In genomic region chr2:230874876-230875275, GRCh38 we compare ENCODE assay signal across 32 cellular contexts. TPM values are rescaled to one million over a fixed set of nuclear protein-coding genes. Genes with fewer than 3 reads are reported as not detected.
DNase-seq lines count a peak whose midpoint lies in the region; ATAC-seq and TF ChIP-seq lines count a peak whose summit lies in the region.
"Had no signal": no experiment of that assay in that cellular context is flagged by ENCODE, and none has a peak within 500 bp of the region (broad histone marks: within the 10 kb centered on the region; RNA-seq: fewer than 3 reads in every experiment).

No MANE protein-coding gene starts in this region.

- H3K27me3 Mint-ChIP-seq in activated CD4-positive, alpha-beta T cell treated with anti-CD3 and anti-CD28 coated beads, Interleukin-2, amount 10 ng/mL, durations not matched to agents 7 days and 5 days, result no peaks in the 10 kb centered on the region
- no peaks in the 10 kb centered on the region for H3K27me3 Mint-ChIP-seq in endodermal cell (ENCODE audit: insufficient read depth)
- no peaks in the 10 kb centered on the region for H3K27me3 Mint-ChIP-seq in stimulated activated naive B cell treated with anti-CD40 and anti-IgM and Interleukin-4, amounts not matched to agents 10 μg/mL and 1 μg/mL and 100 μg/mL, for 72 hours
- H3K27me3 Mint-ChIP-seq: naive thymus-derived CD8-positive, alpha-beta T cell had no signal

- peaks cover 39% of the 10 kb centered on the region for H3K4me1 ChIP-seq in MM.1S (ENCODE audit: low read length)
- peaks cover 19% of the 10 kb centered on the region for H3K4me1 ChIP-seq in endodermal cell (ENCODE audit: control insufficient read depth, insufficient read depth, low read length)

- H3K36me3 ChIP-seq in MM.1S (replicated peaks; ENCODE audit: insufficient read depth, low read length) (peaks cover 21% of the 10 kb centered on the region), endodermal cell (ENCODE audit: control insufficient read depth, insufficient read depth, low read length) (peaks cover 65% of the 10 kb centered on the region)

- H3K27ac ChIP-seq in MM.1S (ENCODE audit: low read length) (peak overlapping the region; percentile 96; the same call in 1 of the 2 replicates), endodermal cell (ENCODE audit: low read depth, low read length) (no peak overlapping the region)
- H3K27ac ChIP-seq: brain microvascular endothelial cell, GM23248, parathyroid adenoma, SK-N-MC had no signal

- H3K79me2 ChIP-seq in MM.1S (ENCODE audit: low read length), result peaks cover 67% of the 10 kb centered on the region

- H3K27me3 ChIP-seq in MM.1S (replicated peaks; ENCODE audit: insufficient read depth, low read length), result no peaks in the 10 kb centered on the region
- H3K27me3 ChIP-seq in endodermal cell (ENCODE audit: control insufficient read depth, insufficient read depth, low read length, poor library complexity, severe bottlenecking), result no peaks in the 10 kb centered on the region
- H3K27me3 ChIP-seq: brain microvascular endothelial cell, esophagus muscularis mucosa had no signal

- no peak overlapping the region for H3K27ac Mint-ChIP-seq in activated CD4-positive, alpha-beta T cell treated with anti-CD3 and anti-CD28 coated beads, Interleukin-2, amount 10 ng/mL, durations not matched to agents 7 days and 5 days
- H3K27ac Mint-ChIP-seq in endodermal cell, result no peak overlapping the region
- peak overlapping the region; percentile 90 for H3K27ac Mint-ChIP-seq in stimulated activated naive B cell treated with anti-CD40 and anti-IgM and Interleukin-4, amounts not matched to agents 10 μg/mL and 1 μg/mL and 100 μg/mL, for 72 hours

- POLR2A ChIA-PET in activated CD4-positive, alpha-beta T cell treated with anti-CD3 and anti-CD28 coated beads, Interleukin-2, amount 10 ng/mL, durations not matched to agents 7 days and 5 days (lab: Charles Lee), result no interaction called here

- DNase-seq in activated CD4-positive, alpha-beta T cell treated with anti-CD3 and anti-CD28 coated beads, Interleukin-2, amount 10 ng/mL, durations not matched to agents 7 days and 5 days, result peak; percentile 5
- no peak for DNase-seq in activated CD4-positive, alpha-beta T cell treated with anti-CD3 and anti-CD28 coated beads, Interleukin-2, amount 50 U/mL, for 4 hours
- DNase-seq in MM.1S (no peak), endodermal cell (peak; percentile 17), NCI-H226 (no peak), NCI-H446 treated with DMSO at 0.1 percent for 48 hours (lab: John Stamatoyannopoulos, UW) (no peak)
- DNase-seq in stimulated activated naive B cell treated with anti-CD40 and anti-IgM and Interleukin-4, amounts not matched to agents 10 μg/mL and 1 μg/mL and 100 μg/mL, for 72 hours, result no peak
- DNase-seq: activated CD4-positive, alpha-beta T cell treated with anti-CD3 and anti-CD28 coated beads, Interleukin-2, amount 50 U/mL, for 48 hours; activated naive CD4-positive, alpha-beta T cell; activated T-cell treated with anti-CD3 and anti-CD28 coated beads for 4 hours; AML-193; brain microvascular endothelial cell; DMS79; effector memory CD4-positive, alpha-beta T cell; foreskin melanocyte; GF-D8; GM23248; KBM-7; left colon; mesendoderm; NCI-H1417 treated with DMSO at 0.1 percent for 48 hours; NCI-H524 treated with DMSO at 0.1 percent for 48 hours; RPMI8226; stimulated activated CD4-positive, alpha-beta T cell treated with anti-CD3 and anti-CD28 coated beads, Interleukin-4, amount 100 ng/mL, for 24 hours; T-helper 2 cell; trophoblast cell had no signal

- no peaks in the 10 kb centered on the region for H3K9me3 Mint-ChIP-seq in activated CD4-positive, alpha-beta T cell treated with anti-CD3 and anti-CD28 coated beads, Interleukin-2, amount 10 ng/mL, durations not matched to agents 7 days and 5 days
- no peaks in the 10 kb centered on the region for H3K9me3 Mint-ChIP-seq in endodermal cell
- H3K9me3 Mint-ChIP-seq in stimulated activated naive B cell treated with anti-CD40 and anti-IgM and Interleukin-4, amounts not matched to agents 10 μg/mL and 1 μg/mL and 100 μg/mL, for 72 hours, result no peaks in the 10 kb centered on the region
- H3K9me3 Mint-ChIP-seq: naive thymus-derived CD8-positive, alpha-beta T cell had no signal

- peaks cover 39% of the 10 kb centered on the region for H3K4me1 Mint-ChIP-seq in activated CD4-positive, alpha-beta T cell treated with anti-CD3 and anti-CD28 coated beads, Interleukin-2, amount 10 ng/mL, durations not matched to agents 7 days and 5 days
- peaks cover 26% of the 10 kb centered on the region for H3K4me1 Mint-ChIP-seq in endodermal cell
- peaks cover 76 to 95% of the 10 kb centered on the region in 2 donors for H3K4me1 Mint-ChIP-seq in stimulated activated naive B cell treated with anti-CD40 and anti-IgM and Interleukin-4, amounts not matched to agents 10 μg/mL and 1 μg/mL and 100 μg/mL, for 72 hours

- H3K9me2 ChIP-seq in MM.1S (replicated peaks; ENCODE audit: insufficient read depth, low read length), result no peaks in the 10 kb centered on the region

- no peak overlapping the region for H2AFZ ChIP-seq in MM.1S (ENCODE audit: low read length)
- H2AFZ ChIP-seq: GM23248, parathyroid adenoma had no signal

- H4K20me1 ChIP-seq in MM.1S (ENCODE audit: insufficient read depth, low read length), result no peaks in the 10 kb centered on the region

- H3K4me3 ChIP-seq in MM.1S (ENCODE audit: low read length), result no peak overlapping the region
- H3K4me3 ChIP-seq in endodermal cell (ENCODE audit: low read length), result no peak overlapping the region
- H3K4me3 ChIP-seq: esophagus muscularis mucosa, GM23248, SK-N-MC had no signal

- H3K4me3 Mint-ChIP-seq in activated CD4-positive, alpha-beta T cell treated with anti-CD3 and anti-CD28 coated beads, Interleukin-2, amount 10 ng/mL, durations not matched to agents 7 days and 5 days, result no peak overlapping the region
- H3K4me3 Mint-ChIP-seq in endodermal cell, result no peak overlapping the region
- H3K4me3 Mint-ChIP-seq in stimulated activated naive B cell treated with anti-CD40 and anti-IgM and Interleukin-4, amounts not matched to agents 10 μg/mL and 1 μg/mL and 100 μg/mL, for 72 hours, result peak overlapping the region; percentile 7 to 81

- H3F3A ChIP-seq in MM.1S (ENCODE audit: insufficient read depth, low read length), result peaks cover 62% of the 10 kb centered on the region

- TF ChIP-seq CTCF in MM.1S (IDR thresholded peaks at IDR 0.05; ENCODE audit: low read length) (no peak), endodermal cell (conservative IDR thresholded peaks at IDR 0.05) (no peak)

- no peaks in the 10 kb centered on the region for H3K36me3 Mint-ChIP-seq in activated CD4-positive, alpha-beta T cell treated with anti-CD3 and anti-CD28 coated beads, Interleukin-2, amount 10 ng/mL, durations not matched to agents 7 days and 5 days (ENCODE audit: low read depth)
- peaks cover 51% of the 10 kb centered on the region for H3K36me3 Mint-ChIP-seq in endodermal cell (ENCODE audit: low read depth)
- peaks cover 6 to 7% of the 10 kb centered on the region in 2 donors for H3K36me3 Mint-ChIP-seq in stimulated activated naive B cell treated with anti-CD40 and anti-IgM and Interleukin-4, amounts not matched to agents 10 μg/mL and 1 μg/mL and 100 μg/mL, for 72 hours

- WGBS in endodermal cell (ENCODE audit: insufficient coverage in 1 of 2, insufficient read length in 1 of 2), 2 experiments, result 93 to 95% methylated on average over 6 to 10 of the region's 10 CpGs

- no peak overlapping the region for H3K9ac ChIP-seq in MM.1S (ENCODE audit: low read length)
- H3K9ac ChIP-seq in endodermal cell (ENCODE audit: extremely low read depth, low read length, poor library complexity, severe bottlenecking), result no peak overlapping the region
- H3K9ac ChIP-seq: GM23248, parathyroid adenoma had no signal

- CTCF ChIA-PET in activated CD4-positive, alpha-beta T cell treated with anti-CD3 and anti-CD28 coated beads, Interleukin-2, amount 10 ng/mL, durations not matched to agents 7 days and 5 days (lab: Charles Lee), result no interaction called here

- H3K4me2 ChIP-seq in MM.1S (ENCODE audit: low read depth, low read length), result 0 out of 2 replicates have a peak overlapping the region, but pooled peaks have one; percentile 100

- no peak for ATAC-seq in stimulated activated naive B cell treated with anti-CD40 and anti-IgM and Interleukin-4, amounts not matched to agents 10 μg/mL and 1 μg/mL and 100 μg/mL, for 72 hours (replicated peaks)
- ATAC-seq in GM19023 (IDR thresholded peaks at IDR 0.05; ENCODE audit: unreplicated experiment), result no peak
- ATAC-seq: left colon; naive thymus-derived CD8-positive, alpha-beta T cell; right cardiac atrium had no signal

- H3K9me3 ChIP-seq in MM.1S (replicated peaks; ENCODE audit: insufficient read depth, low read length) (no peaks in the 10 kb centered on the region), endodermal cell (ENCODE audit: control insufficient read depth, low read length) (no peaks in the 10 kb centered on the region)
- H3K9me3 ChIP-seq: esophagus muscularis mucosa had no signal

RNA-seq across cellular contexts. Expression of gene ITM2C, which starts 10.1 kb away (rescaled TPM):
- 10 to 100 TPM; 29.4 to 30.4 TPM for total RNA-seq in activated CD4-positive, alpha-beta T cell treated with anti-CD3 and anti-CD28 coated beads, Interleukin-2, amount 10 ng/mL, durations not matched to agents 7 days and 5 days
- total RNA-seq in endodermal cell, result 100 to 1,000 TPM; 208 to 269 TPM
- polyA plus RNA-seq in endodermal cell (2013, experiment 1 of 2), result 239 TPM
- polyA plus RNA-seq in endodermal cell (2013, experiment 2 of 2), result 230 TPM

RNA-seq across cellular contexts. Expression of gene GPR55, which starts 50.2 kb away (rescaled TPM):
- 1 to 10 TPM; 9.2 to 9.4 TPM for total RNA-seq in activated CD4-positive, alpha-beta T cell treated with anti-CD3 and anti-CD28 coated beads, Interleukin-2, amount 10 ng/mL, durations not matched to agents 7 days and 5 days
- 1 to 10 TPM; 2.6 to 7.5 TPM for total RNA-seq in endodermal cell
- 0.64 TPM for polyA plus RNA-seq in endodermal cell (2013, experiment 1 of 2)
- 0.21 TPM for polyA plus RNA-seq in endodermal cell (2013, experiment 2 of 2)
- total RNA-seq: GM23248 had no signal
- polyA plus RNA-seq: right cardiac atrium had no signal

Comparison
In these comparisons a context has a peak if more than half of its experiments do, and no peak if none do; other contexts are left out.
1. DNase-seq: peak in activated CD4-positive, alpha-beta T cell treated with anti-CD3 and anti-CD28 coated beads, Interleukin-2, amount 10 ng/mL, durations not matched to agents 7 days and 5 days (single experiment) and endodermal cell (single experiment); none in activated CD4-positive, alpha-beta T cell treated with anti-CD3 and anti-CD28 coated beads, Interleukin-2, amount 50 U/mL, for 4 hours (0 of 2), MM.1S (single experiment), stimulated activated naive B cell treated with anti-CD40 and anti-IgM and Interleukin-4, amounts not matched to agents 10 μg/mL and 1 μg/mL and 100 μg/mL, for 72 hours (single experiment), NCI-H226 (single experiment) and NCI-H446 treated with DMSO at 0.1 percent for 48 hours (single experiment).
2. H3K4me3 Mint-ChIP-seq: peak in stimulated activated naive B cell treated with anti-CD40 and anti-IgM and Interleukin-4, amounts not matched to agents 10 μg/mL and 1 μg/mL and 100 μg/mL, for 72 hours (2 of 2); none in activated CD4-positive, alpha-beta T cell treated with anti-CD3 and anti-CD28 coated beads, Interleukin-2, amount 10 ng/mL, durations not matched to agents 7 days and 5 days (single experiment) and endodermal cell (single experiment).
3. RNA of gene ITM2C, which starts 10.1 kb away (total RNA-seq): 208 to 269 TPM in endodermal cell; 29.4 to 30.4 TPM in activated CD4-positive, alpha-beta T cell treated with anti-CD3 and anti-CD28 coated beads, Interleukin-2, amount 10 ng/mL, durations not matched to agents 7 days and 5 days; every median in the first group is over 4 times any median in the second.